Comparison of ENCODE assay signal across 14 cellular contexts in genomic region chr18:6362559-6363129, GRCh38. TPM values are rescaled to one million over a fixed set of nuclear protein-coding genes. Genes with fewer than 3 reads are reported as not detected.
"Had no signal": no experiment of that assay in that cellular context is flagged by ENCODE, and none has a peak within 500 bp of the region (broad histone marks: within the 10 kb centered on the region; RNA-seq: fewer than 3 reads in every experiment).

No MANE protein-coding gene starts in this region.

- H3K4me3 ChIP-seq: cardiac muscle cell, esophagus squamous epithelium, left lung had no signal

- H3K36me3 Mint-ChIP-seq: memory B cell had no signal

- H3K36me3 ChIP-seq: cardiac muscle cell, esophagus squamous epithelium, left lung, WERI-Rb-1 had no signal

- DNase-seq: activated CD4-positive, alpha-beta T cell treated with anti-CD3 and anti-CD28 coated beads for 4 hours; activated CD8-positive, alpha-beta memory T cell treated with anti-CD3 and anti-CD28 coated beads, Interleukin-2, amount 50 U/mL, for 4 hours; aorta; esophagus squamous epithelium; foreskin fibroblast; left lung; stimulated activated CD4-positive, alpha-beta T cell treated with anti-CD3 and anti-CD28 coated beads, Interleukin-4, amount 100 ng/mL, for 1 hour; stimulated activated CD8-positive, alpha-beta memory T cell treated with anti-CD3 and anti-CD28 coated beads, Interleukin-4, amount 100 ng/mL, for 48 hours; T-helper 9 cell; WERI-Rb-1 had no signal

- H3K27me3 Mint-ChIP-seq: activated CD8-positive, alpha-beta T cell treated with anti-CD3 and anti-CD28 coated beads for 36 hours; memory B cell had no signal

- ATAC-seq: left lung had no signal

- H3K27ac Mint-ChIP-seq: activated CD8-positive, alpha-beta T cell treated with anti-CD3 and anti-CD28 coated beads for 36 hours; memory B cell had no signal

- FAIRE-seq: colon had no signal

- H3K9me3 Mint-ChIP-seq: memory B cell had no signal

- H3K4me1 ChIP-seq: esophagus squamous epithelium, left lung had no signal

- H3K27ac ChIP-seq: cardiac muscle cell, esophagus squamous epithelium, left lung, WERI-Rb-1 had no signal

- H3K27me3 ChIP-seq: cardiac muscle cell, esophagus squamous epithelium, left lung had no signal

- H3K4me3 Mint-ChIP-seq: activated CD8-positive, alpha-beta T cell treated with anti-CD3 and anti-CD28 coated beads for 36 hours; memory B cell had no signal

- H3K9me3 ChIP-seq: esophagus squamous epithelium, left lung had no signal

RNA-seq across cellular contexts. Expression of gene L3MBTL4, which starts 52.1 kb away (rescaled TPM):
- total RNA-seq: activated CD8-positive, alpha-beta T cell treated with anti-CD3 and anti-CD28 coated beads for 36 hours had no signal
